8 cellular contexts compared by ENCODE assay signal in genomic region chr3:150410311-150411105, GRCh38. TPM values are rescaled to one million over a fixed set of nuclear protein-coding genes. Genes with fewer than 3 reads are reported as not detected.
DNase-seq lines count a peak whose midpoint lies in the region; ATAC-seq, FAIRE-seq and TF ChIP-seq lines count a peak whose summit lies in the region.

No MANE protein-coding gene starts in this region.

- no peaks in the 10 kb centered on the region for H3K9me3 ChIP-seq in SK-N-MC (ENCODE audit: low read depth, low read length)

- ATAC-seq in HG02938 (IDR thresholded peaks at IDR 0.05; ENCODE audit: unreplicated experiment) (peak; percentile 1), left ventricle myocardium superior (peak; percentile 10)

- in situ Hi-C loops in Caki2 (cut with HindIII; ENCODE audit: low pct_unique_long_range_greater_than_20kb, low sequenced_read_pairs), result no loop called here

- peak overlapping the region; percentile 88 for H3K4me3 ChIP-seq in SK-N-MC

- FAIRE-seq in D721Med (lab: Jason Lieb, UNC), result no peak

- intact Hi-C loops in left ventricle myocardium superior (cut with micrococcal nuclease), result loop anchor here (10.0 kb wide), 1 partner anchor 74 kb away; no protein-coding TSS in a partner anchor
- intact Hi-C loops in posterior vena cava (cut with DNase I), result loop anchor here in 1 of 2 donors (2.0 to 10.0 kb wide), 3 partner anchors 40 to 186 kb away; no protein-coding TSS in a partner anchor

- no peak overlapping the region for H3K27ac ChIP-seq in SK-N-MC

- peak overlapping the region; percentile 90 for H3K9ac ChIP-seq in SK-N-MC (ENCODE audit: insufficient read length)

- peaks cover 31% of the 10 kb centered on the region for H3K36me3 ChIP-seq in SK-N-MC (ENCODE audit: insufficient read depth, low read length)

- TF ChIP-seq CTCF in D721Med (IDR thresholded peaks at IDR 0.05; ENCODE audit: insufficient read depth, missing control alignments), result no peak

- DNase-seq in Caki2 (ENCODE audit: low read depth) (peak; percentile 48), SK-N-MC (ENCODE audit: low read depth, low spot score) (no peak), anterior cingulate cortex (lab: John Stamatoyannopoulos, UW) (peak in 45 of 58 donors; percentile 4 to 61 (median 28)), left ventricle myocardium superior (peak; percentile 63), posterior vena cava (ENCODE audit: low spot score) (peak; percentile 84), D721Med (ENCODE audit: insufficient read length, low spot score) (no peak), AG08395 (ENCODE audit: low spot score) (no peak)

RNA-seq across cellular contexts. Expression of gene TSC22D2, which starts 2.4 kb away (rescaled TPM):
- 4.5 and 6.2 TPM in 2 replicates for total RNA-seq in Caki2 (2014; rRNA removed; shearing (Covaris generic); ENCODE audit: low replicate concordance)
- 22.7 TPM for total RNA-seq in left ventricle myocardium superior
- 10 to 100 TPM; 41.8 to 68.1 TPM for total RNA-seq in posterior vena cava

Comparison
In these comparisons a context has a peak if more than half of its experiments do, and no peak if none do; other contexts are left out.
1. DNase-seq: peak in Caki2 (single experiment), anterior cingulate cortex (45 of 58), left ventricle myocardium superior (single experiment) and posterior vena cava (single experiment); none in SK-N-MC (single experiment), D721Med (single experiment) and AG08395 (single experiment).